Comparison of ENCODE assay signal across 18 cellular contexts in genomic region chr1:100090471-100090870, GRCh38. TPM values are rescaled to one million over a fixed set of nuclear protein-coding genes. Genes with fewer than 3 reads are reported as not detected.
A peak's percentile ranks its signal among the peaks of the same experiment; 100 is the strongest.
DNase-seq lines count a peak whose midpoint lies in the region; ATAC-seq and TF ChIP-seq lines count a peak whose summit lies in the region.
"Had no signal": no experiment of that assay in that cellular context is flagged by ENCODE, and none has a peak within 500 bp of the region (broad histone marks: within the 10 kb centered on the region; RNA-seq: fewer than 3 reads in every experiment).

No MANE protein-coding gene starts in this region.

- H3K27ac Mint-ChIP-seq in activated T-helper 17 cell treated with anti-CD3 and anti-CD28 coated beads, Interleukin-2, amount 50 U/mL, for 72 hours: peak overlapping the region; percentile 5
- H3K27ac Mint-ChIP-seq in endodermal cell: peak overlapping the region; percentile 56
- H3K27ac Mint-ChIP-seq in memory B cell: peak overlapping the region; percentile 63
- H3K27ac Mint-ChIP-seq in progenitor cell of endocrine pancreas: peak overlapping the region; percentile 26
- H3K27ac Mint-ChIP-seq: B cell; CD8-positive, alpha-beta T cell had no signal

- TF ChIP-seq CTCF in endodermal cell (conservative IDR thresholded peaks at IDR 0.05) (no peak), progenitor cell of endocrine pancreas (IDR thresholded peaks at IDR 0.05; ENCODE audit: unreplicated experiment) (no peak), heart right ventricle (IDR thresholded peaks at IDR 0.05) (no peak)

- ATAC-seq in activated T-helper 17 cell treated with anti-CD3 and anti-CD28 coated beads, Interleukin-2, amount 50 U/mL, for 72 hours (replicated peaks): no peak
- ATAC-seq in memory B cell (ENCODE audit: low read depth) (no peak), GM18858 (IDR thresholded peaks at IDR 0.05; ENCODE audit: unreplicated experiment) (no peak), heart right ventricle (no peak)
- ATAC-seq: CD8-positive, alpha-beta T cell; HepG2 had no signal

- no peak overlapping the region for H3K4me3 Mint-ChIP-seq in activated T-helper 17 cell treated with anti-CD3 and anti-CD28 coated beads, Interleukin-2, amount 50 U/mL, for 72 hours
- H3K4me3 Mint-ChIP-seq in endodermal cell: no peak overlapping the region
- no peak overlapping the region for H3K4me3 Mint-ChIP-seq in memory B cell
- no peak overlapping the region for H3K4me3 Mint-ChIP-seq in progenitor cell of endocrine pancreas (ENCODE audit: low read depth)
- H3K4me3 Mint-ChIP-seq: B cell; CD8-positive, alpha-beta T cell; H9 had no signal

- H3K27me3 ChIP-seq in endodermal cell (ENCODE audit: control insufficient read depth, insufficient read depth, low read length, poor library complexity, severe bottlenecking): no peaks in the 10 kb centered on the region
- H3K27me3 ChIP-seq in heart right ventricle: no peaks in the 10 kb centered on the region

- intact Hi-C loops in heart right ventricle (cut with DNase I): no loop called here

- no peaks in the 10 kb centered on the region for H3K4me1 Mint-ChIP-seq in activated T-helper 17 cell treated with anti-CD3 and anti-CD28 coated beads, Interleukin-2, amount 50 U/mL, for 72 hours
- peaks cover 2% of the 10 kb centered on the region for H3K4me1 Mint-ChIP-seq in endodermal cell
- H3K4me1 Mint-ChIP-seq in memory B cell: no peaks in the 10 kb centered on the region
- H3K4me1 Mint-ChIP-seq in progenitor cell of endocrine pancreas (ENCODE audit: low read depth): peaks cover 2% of the 10 kb centered on the region
- H3K4me1 Mint-ChIP-seq: B cell, H9 had no signal

- peaks cover 79% of the 10 kb centered on the region for H3K36me3 Mint-ChIP-seq in activated T-helper 17 cell treated with anti-CD3 and anti-CD28 coated beads, Interleukin-2, amount 50 U/mL, for 72 hours (ENCODE audit: low read depth)
- peaks cover 45% of the 10 kb centered on the region for H3K36me3 Mint-ChIP-seq in endodermal cell (ENCODE audit: low read depth)
- peaks cover 10% of the 10 kb centered on the region for H3K36me3 Mint-ChIP-seq in memory B cell
- H3K36me3 Mint-ChIP-seq in progenitor cell of endocrine pancreas (ENCODE audit: insufficient read depth): peaks cover 19% of the 10 kb centered on the region

- H3K9me3 Mint-ChIP-seq in activated T-helper 17 cell treated with anti-CD3 and anti-CD28 coated beads, Interleukin-2, amount 50 U/mL, for 72 hours: no peaks in the 10 kb centered on the region
- H3K9me3 Mint-ChIP-seq in endodermal cell (no peaks in the 10 kb centered on the region), memory B cell (no peaks in the 10 kb centered on the region), progenitor cell of endocrine pancreas (ENCODE audit: low read depth) (peaks cover 5% of the 10 kb centered on the region)
- H3K9me3 Mint-ChIP-seq: CD8-positive, alpha-beta T cell; H9 had no signal

- H3K36me3 ChIP-seq in endodermal cell (ENCODE audit: control insufficient read depth, insufficient read depth, low read length): peaks cover 50% of the 10 kb centered on the region
- peaks cover 0 to 38% (median 9%) of the 10 kb centered on the region in 9 donors for H3K36me3 ChIP-seq in heart right ventricle

- H3K4me3 ChIP-seq in endodermal cell (ENCODE audit: low read length) (no peak overlapping the region), heart right ventricle (no peak overlapping the region)

- no peak for DNase-seq in endodermal cell
- DNase-seq in memory B cell (ENCODE audit: low spot score in 2 of 2): no peak
- DNase-seq in progenitor cell of endocrine pancreas (ENCODE audit: low spot score, unreplicated experiment): no peak
- no peak for DNase-seq in NCI-H1930 (lab: John Stamatoyannopoulos, UW)
- DNase-seq in occipital lobe (lab: John Stamatoyannopoulos, UW): no peak
- DNase-seq in heart right ventricle: no peak
- DNase-seq: CD8-positive, alpha-beta T cell; COR-L47; DMS153; DMS79 treated with DMSO at 0.1 percent for 48 hours; EL; GOT3; H9 had no signal

- no peaks in the 10 kb centered on the region for H3K9me3 ChIP-seq in endodermal cell (ENCODE audit: control insufficient read depth, low read length)
- H3K9me3 ChIP-seq in heart right ventricle: peaks cover 0 to 5% (median 0%) of the 10 kb centered on the region in 11 donors

- H3K27me3 Mint-ChIP-seq in activated T-helper 17 cell treated with anti-CD3 and anti-CD28 coated beads, Interleukin-2, amount 50 U/mL, for 72 hours: no peaks in the 10 kb centered on the region
- no peaks in the 10 kb centered on the region for H3K27me3 Mint-ChIP-seq in endodermal cell (ENCODE audit: insufficient read depth)
- H3K27me3 Mint-ChIP-seq in memory B cell: no peaks in the 10 kb centered on the region
- no peaks in the 10 kb centered on the region for H3K27me3 Mint-ChIP-seq in progenitor cell of endocrine pancreas
- H3K27me3 Mint-ChIP-seq: B cell had no signal

- 88 to 95% methylated on average over 1 to 3 of the region's 3 CpGs for WGBS in endodermal cell (ENCODE audit: insufficient coverage in 1 of 2, insufficient read length in 1 of 2), 2 experiments
- WGBS in heart right ventricle, 2 donors: 75 to 82% methylated on average over 3 of the region's 3 CpGs

- H3K4me1 ChIP-seq in endodermal cell (ENCODE audit: control insufficient read depth, insufficient read depth, low read length) (no peaks in the 10 kb centered on the region), heart right ventricle (no peaks in the 10 kb centered on the region)

- no peak overlapping the region for H3K9ac ChIP-seq in endodermal cell (ENCODE audit: extremely low read depth, low read length, poor library complexity, severe bottlenecking)

- H3K27ac ChIP-seq in endodermal cell (ENCODE audit: low read depth, low read length) (no peak overlapping the region), heart right ventricle (no peak overlapping the region)
- H3K27ac ChIP-seq: C4-2B had no signal

RNA-seq across cellular contexts. Expression of gene SASS6, which starts 42.3 kb away (rescaled TPM):
- 10 to 100 TPM; 14.1 to 14.3 TPM for total RNA-seq in activated T-helper 17 cell treated with anti-CD3 and anti-CD28 coated beads, Interleukin-2, amount 50 U/mL, for 72 hours
- total RNA-seq in endodermal cell (10 to 100 TPM in 1 of 2 donors, 1 to 10 TPM in 1; 8.8 to 15.3 TPM), progenitor cell of endocrine pancreas (11.1 and 11.5 TPM in 2 replicates), occipital lobe (4.7 TPM), heart right ventricle (1 to 10 TPM in 9 of 10 donors, under 1 TPM in 1; 0.95 to 2.7 (median 1.7) TPM)
- polyA plus RNA-seq in endodermal cell (2013, experiment 1 of 2): 10.5 TPM
- polyA plus RNA-seq in endodermal cell (2013, experiment 2 of 2): 11.3 TPM
- 1 to 10 TPM; 1.1 to 1.7 TPM for polyA plus RNA-seq in heart right ventricle

RNA-seq across cellular contexts. Expression of gene TRMT13, which starts 42.5 kb away (rescaled TPM):
- 10 to 100 TPM; 18.4 to 23.5 TPM for total RNA-seq in activated T-helper 17 cell treated with anti-CD3 and anti-CD28 coated beads, Interleukin-2, amount 50 U/mL, for 72 hours
- total RNA-seq in endodermal cell (10 to 100 TPM; 11.4 to 18.9 TPM), progenitor cell of endocrine pancreas (23.9 and 26.2 TPM in 2 replicates), occipital lobe (33.8 TPM), heart right ventricle (1 to 10 TPM; 4.1 to 8.2 (median 5.4) TPM)
- 16.3 TPM for polyA plus RNA-seq in endodermal cell (2013, experiment 1 of 2)
- polyA plus RNA-seq in endodermal cell (2013, experiment 2 of 2): 15.6 TPM
- 10 to 100 TPM in 1 of 2 donors, 1 to 10 TPM in 1; 5.1 to 12.7 TPM for polyA plus RNA-seq in heart right ventricle

Comparison
In these comparisons a context has a peak if more than half of its experiments do, and no peak if none do; other contexts are left out.
1. H3K27ac Mint-ChIP-seq: peak in every context shown above with its lines; median percentile 63 in memory B cell; 56 in endodermal cell; 26 in progenitor cell of endocrine pancreas; 5 in activated T-helper 17 cell treated with anti-CD3 and anti-CD28 coated beads, Interleukin-2, amount 50 U/mL, for 72 hours.